Comparison of ENCODE assay signal across 29 cellular contexts in genomic region chr2:168993538-168993937, GRCh38. TPM values are rescaled to one million over a fixed set of nuclear protein-coding genes. Genes with fewer than 3 reads are reported as not detected.
"Had no signal": no experiment of that assay in that cellular context is flagged by ENCODE, and none has a peak within 500 bp of the region (broad histone marks: within the 10 kb centered on the region; RNA-seq: fewer than 3 reads in every experiment).

No MANE protein-coding gene starts in this region.

- H3K4me3 ChIP-seq: coronary artery, esophagus muscularis mucosa, gastroesophageal sphincter, heart right ventricle, left ventricle myocardium inferior, lower lobe of right lung, smooth muscle cell, suprapubic skin had no signal

- H3K36me3 ChIP-seq: esophagus muscularis mucosa, gastroesophageal sphincter, heart right ventricle, left ventricle myocardium inferior, lower lobe of right lung, neutrophil, suprapubic skin had no signal

- H3K4me1 ChIP-seq: esophagus muscularis mucosa, gastroesophageal sphincter, parathyroid adenoma had no signal

- DNase-seq: effector memory CD8-positive, alpha-beta T cell; foreskin keratinocyte; heart right ventricle; hippocampal formation; immature natural killer cell; islet precursor cell; kidney glomerular epithelial cell; left colon; left ventricle myocardium inferior; lower lobe of right lung; natural killer cell; stimulated activated CD4-positive, alpha-beta T cell treated with anti-CD3 and anti-CD28 coated beads, Interleukin-12 subunit alpha, Interleukin-12 subunit beta, amount 100 ng/mL, for 4 hours; stimulated activated CD4-positive, alpha-beta T cell treated with anti-CD3 and anti-CD28 coated beads, Interleukin-1b, Interleukin-23, amount 100 ng/mL, for 48 hours; stimulated activated CD4-positive, alpha-beta T cell treated with anti-CD3 and anti-CD28 coated beads, Interleukin-4, amount 100 ng/mL, for 1 hour; stimulated activated CD8-positive, alpha-beta memory T cell treated with anti-CD3 and anti-CD28 coated beads, Interleukin-4, amount 100 ng/mL, for 48 hours; stimulated activated naive CD4-positive, alpha-beta T cell; stimulated activated naive CD8-positive, alpha-beta T cell treated with anti-CD3 and anti-CD28 coated beads, Interleukin-15, amount 100 ng/mL, for 72 hours; trophoblast cell had no signal

- H3K27me3 ChIP-seq: esophagus muscularis mucosa, foreskin keratinocyte, gastroesophageal sphincter, heart right ventricle, neutrophil, suprapubic skin had no signal

- H2AFZ ChIP-seq: parathyroid adenoma had no signal

- H3K79me2 ChIP-seq: parathyroid adenoma had no signal

- H3K27ac ChIP-seq: coronary artery, esophagus muscularis mucosa, gastroesophageal sphincter, heart right ventricle, left ventricle myocardium inferior, lower lobe of right lung, parathyroid adenoma had no signal

- H3K9ac ChIP-seq: parathyroid adenoma had no signal

- H3K9me3 ChIP-seq: esophagus muscularis mucosa, gastroesophageal sphincter, heart right ventricle, left ventricle myocardium inferior, lower lobe of right lung, neutrophil, suprapubic skin had no signal

RNA-seq across cellular contexts. Expression of gene ABCB11, which starts 37.6 kb away (rescaled TPM):
- total RNA-seq: dermis microvascular lymphatic vessel endothelial cell, epithelial cell of proximal tubule, fibroblast of lung, foreskin keratinocyte had no signal
- polyA plus RNA-seq: fibroblast of lung, foreskin keratinocyte, immature natural killer cell, neural cell had no signal
